ENCODE assay signal across 8 cellular contexts in genomic region chr6:2988076-2988425, GRCh38. TPM values are rescaled to one million over a fixed set of nuclear protein-coding genes. Genes with fewer than 3 reads are reported as not detected.
A peak's percentile ranks its signal among the peaks of the same experiment; 100 is the strongest.
DNase-seq lines count a peak whose midpoint lies in the region; ATAC-seq and TF ChIP-seq lines count a peak whose summit lies in the region.

No MANE protein-coding gene starts in this region.

- POLR2A ChIA-PET in activated CD4-positive, alpha-beta T cell treated with anti-CD3 and anti-CD28 coated beads for 36 hours (lab: Charles Lee), result interaction anchor here (0.6 to 3.4 kb wide), 4 partner anchors 10 to 77 kb away, joined by 3 to 43 read pairs (median 14); no protein-coding TSS in a partner anchor
- POLR2A ChIA-PET in GM10248 (lab: Yijun Ruan, JAX), result interaction anchor here (0.6 to 2.5 kb wide), 2 partner anchors 76 to 223 kb away, joined by 3 to 12 read pairs; partner anchors contain the start of gene WRNIP1

- peak overlapping the region; percentile 87 for H3K4me3 Mint-ChIP-seq in activated CD4-positive, alpha-beta T cell treated with anti-CD3 and anti-CD28 coated beads for 36 hours
- peak overlapping the region; percentile 93 for H3K4me3 Mint-ChIP-seq in activated T-helper 2 cell treated with anti-CD3 and anti-CD28 coated beads, Interferon-gamma antibody, Interleukin-2, Interleukin-4, amounts not matched to agents 10 μg/mL and 5 μg/mL and 100 μg/mL, durations not matched to agents 14 hours and 24 hours and 36 hours (ENCODE audit: low read depth)
- H3K4me3 Mint-ChIP-seq in immature natural killer cell, result peak overlapping the region; percentile 88 to 98 (median 93)

- H3K36me3 Mint-ChIP-seq in activated CD4-positive, alpha-beta T cell treated with anti-CD3 and anti-CD28 coated beads for 36 hours (ENCODE audit: low read depth), result no peaks in the 10 kb centered on the region
- no peaks in the 10 kb centered on the region for H3K36me3 Mint-ChIP-seq in activated T-helper 2 cell treated with anti-CD3 and anti-CD28 coated beads, Interferon-gamma antibody, Interleukin-2, Interleukin-4, amounts not matched to agents 10 μg/mL and 5 μg/mL and 100 μg/mL, durations not matched to agents 14 hours and 24 hours and 36 hours (ENCODE audit: low read depth)
- H3K36me3 Mint-ChIP-seq in immature natural killer cell, result no peaks in the 10 kb centered on the region

- peak overlapping the region; percentile 99 for H3K27ac ChIP-seq in temporal lobe (ENCODE audit: low read depth, low read length)

- intact Hi-C loops in activated CD4-positive, alpha-beta T cell treated with anti-CD3 and anti-CD28 coated beads for 36 hours (cut with DNase I, micrococcal nuclease), result loop anchor here (1.0 to 10.0 kb wide), 6 partner anchors 17 to 1027 kb away; partner anchors contain the start of genes PSMG4 (in 1 of the 2) and SERPINB6 (in 1 of the 2)
- intact Hi-C loops in activated T-helper 2 cell treated with anti-CD3 and anti-CD28 coated beads, Interferon-gamma antibody, Interleukin-2, Interleukin-4, amounts not matched to agents 10 μg/mL and 5 μg/mL and 100 μg/mL, durations not matched to agents 14 hours and 24 hours and 36 hours (cut with micrococcal nuclease), result loop anchor here (2.0 kb wide), 2 partner anchors 17 to 133 kb away; partner anchors contain the start of gene SERPINB6

- H3K27ac Mint-ChIP-seq in activated CD4-positive, alpha-beta T cell treated with anti-CD3 and anti-CD28 coated beads for 36 hours, result peak overlapping the region; percentile 87
- H3K27ac Mint-ChIP-seq in activated T-helper 2 cell treated with anti-CD3 and anti-CD28 coated beads, Interferon-gamma antibody, Interleukin-2, Interleukin-4, amounts not matched to agents 10 μg/mL and 5 μg/mL and 100 μg/mL, durations not matched to agents 14 hours and 24 hours and 36 hours, result peak overlapping the region; percentile 97
- H3K27ac Mint-ChIP-seq in immature natural killer cell, result peak overlapping the region; percentile 91 to 99 (median 96)

- CTCF ChIA-PET in activated CD4-positive, alpha-beta T cell treated with anti-CD3 and anti-CD28 coated beads for 36 hours (lab: Charles Lee), result interaction anchor here (0.5 to 5.2 kb wide), 15 partner anchors 10 to 465 kb away, joined by 3 to 55 read pairs (median 8); partner anchors contain the start of genes SERPINB1 and WRNIP1
- CTCF ChIA-PET in GM10248 (lab: Yijun Ruan, JAX), result interaction anchor here (1.0 to 5.1 kb wide), 17 partner anchors 10 to 249 kb away, joined by 3 to 44 read pairs (median 4); partner anchors contain the start of genes NQO2, RIPK1 and SERPINB9

- no peaks in the 10 kb centered on the region for H3K9me3 Mint-ChIP-seq in activated CD4-positive, alpha-beta T cell treated with anti-CD3 and anti-CD28 coated beads for 36 hours (ENCODE audit: low read depth)
- no peaks in the 10 kb centered on the region for H3K9me3 Mint-ChIP-seq in activated T-helper 2 cell treated with anti-CD3 and anti-CD28 coated beads, Interferon-gamma antibody, Interleukin-2, Interleukin-4, amounts not matched to agents 10 μg/mL and 5 μg/mL and 100 μg/mL, durations not matched to agents 14 hours and 24 hours and 36 hours
- H3K9me3 Mint-ChIP-seq in immature natural killer cell, result no peaks in the 10 kb centered on the region

- peaks cover 20% of the 10 kb centered on the region for H3K4me1 Mint-ChIP-seq in activated CD4-positive, alpha-beta T cell treated with anti-CD3 and anti-CD28 coated beads for 36 hours
- peaks cover 21% of the 10 kb centered on the region for H3K4me1 Mint-ChIP-seq in activated T-helper 2 cell treated with anti-CD3 and anti-CD28 coated beads, Interferon-gamma antibody, Interleukin-2, Interleukin-4, amounts not matched to agents 10 μg/mL and 5 μg/mL and 100 μg/mL, durations not matched to agents 14 hours and 24 hours and 36 hours (ENCODE audit: low read depth)
- H3K4me1 Mint-ChIP-seq in immature natural killer cell, result peaks cover 39% of the 10 kb centered on the region in 2 donors

- no peak for DNase-seq in activated CD4-positive, alpha-beta T cell treated with anti-CD3 and anti-CD28 coated beads for 36 hours
- no peak for DNase-seq in activated CD4-positive, alpha-beta T cell treated with anti-CD3 and anti-CD28 coated beads for 1 hour
- no peak for DNase-seq in activated T-helper 2 cell treated with anti-CD3 and anti-CD28 coated beads, Interferon-gamma antibody, Interleukin-2, Interleukin-4, amounts not matched to agents 10 μg/mL and 5 μg/mL and 100 μg/mL, durations not matched to agents 14 hours and 24 hours and 36 hours (ENCODE audit: low spot score)
- no peak for DNase-seq in immature natural killer cell
- no peak for DNase-seq in GM10248 (ENCODE audit: extremely low spot score)
- DNase-seq in activated CD4-positive, CD25-positive, alpha-beta regulatory T cell (lab: John Stamatoyannopoulos, UW), result no peak
- no peak for DNase-seq in H4 (ENCODE audit: low spot score)

- no peak for ATAC-seq in activated CD4-positive, alpha-beta T cell treated with anti-CD3 and anti-CD28 coated beads for 36 hours

- TF ChIP-seq CTCF in GM10248 (IDR thresholded peaks at IDR 0.05; ENCODE audit: control extremely low read depth, extremely low read depth, low read depth, missing control alignments), result no peak

- H3K27me3 Mint-ChIP-seq in activated CD4-positive, alpha-beta T cell treated with anti-CD3 and anti-CD28 coated beads for 36 hours, result no peaks in the 10 kb centered on the region
- H3K27me3 Mint-ChIP-seq in activated T-helper 2 cell treated with anti-CD3 and anti-CD28 coated beads, Interferon-gamma antibody, Interleukin-2, Interleukin-4, amounts not matched to agents 10 μg/mL and 5 μg/mL and 100 μg/mL, durations not matched to agents 14 hours and 24 hours and 36 hours (ENCODE audit: low read depth), result peaks cover 8% of the 10 kb centered on the region
- peaks cover 3 to 15% (median 13%) of the 10 kb centered on the region in 3 donors for H3K27me3 Mint-ChIP-seq in immature natural killer cell (ENCODE audit: low read depth in 3 of 3)

RNA-seq across cellular contexts. Expression of gene NQO2, which starts 11.6 kb away (rescaled TPM):
- 10 to 100 TPM; 40.7 to 44.2 TPM for total RNA-seq in activated CD4-positive, alpha-beta T cell treated with anti-CD3 and anti-CD28 coated beads for 36 hours
- total RNA-seq in activated T-helper 2 cell treated with anti-CD3 and anti-CD28 coated beads, Interferon-gamma antibody, Interleukin-2, Interleukin-4, amounts not matched to agents 10 μg/mL and 5 μg/mL and 100 μg/mL, durations not matched to agents 14 hours and 24 hours and 36 hours, result 42.5 and 45.6 TPM in 2 replicates
- polyA plus RNA-seq in immature natural killer cell, result 10 to 100 TPM; 55.5 to 74.7 (median 67.9) TPM
- total RNA-seq in temporal lobe, result 6.1 TPM
- 119 and 124 TPM in 2 replicates for total RNA-seq in H4 (2014; rRNA removed; shearing (Covaris generic))

RNA-seq across cellular contexts. Expression of gene SERPINB6, which starts 16.7 kb away (rescaled TPM):
- 10 to 100 TPM; 36.2 to 41.3 TPM for total RNA-seq in activated CD4-positive, alpha-beta T cell treated with anti-CD3 and anti-CD28 coated beads for 36 hours
- 72.0 and 73.0 TPM in 2 replicates for total RNA-seq in activated T-helper 2 cell treated with anti-CD3 and anti-CD28 coated beads, Interferon-gamma antibody, Interleukin-2, Interleukin-4, amounts not matched to agents 10 μg/mL and 5 μg/mL and 100 μg/mL, durations not matched to agents 14 hours and 24 hours and 36 hours
- 100 to 1,000 TPM; 196 to 243 (median 199) TPM for polyA plus RNA-seq in immature natural killer cell
- total RNA-seq in temporal lobe, result 14.5 TPM
- 107 and 115 TPM in 2 replicates for total RNA-seq in H4 (2014; rRNA removed; shearing (Covaris generic))
